Comparison of ENCODE assay signal across 20 cellular contexts in genomic region chr1:228941673-228942072, GRCh38.
"Had no signal": no experiment of that assay in that cellular context is flagged by ENCODE, and none has a peak within 500 bp of the region (broad histone marks: within the 10 kb centered on the region; RNA-seq: fewer than 3 reads in every experiment).

No MANE protein-coding gene starts in this region.

- H3K36me3 ChIP-seq: cardiac muscle cell, esophagus squamous epithelium, neural progenitor cell, stomach had no signal

- H3K9me3 ChIP-seq: esophagus squamous epithelium, psoas muscle, stomach had no signal

- DNase-seq: activated CD4-positive, alpha-beta memory T cell treated with anti-CD3 and anti-CD28 coated beads for 36 hours; activated naive CD4-positive, alpha-beta T cell treated with Interleukin-2 at 50 U/mL for 16 hours; activated naive CD8-positive, alpha-beta T cell treated with anti-CD3 and anti-CD28 coated beads, Interleukin-2, amount 10 ng/mL, durations not matched to agents 7 days and 5 days; activated T-cell treated with anti-CD3 and anti-CD28 coated beads for 4 hours; amygdala; effector memory CD8-positive, alpha-beta T cell; esophagus squamous epithelium; left cardiac atrium; mesenchymal stem cell; naive thymus-derived CD4-positive, alpha-beta T cell; psoas muscle; right cardiac atrium; stimulated activated CD4-positive, alpha-beta T cell treated with anti-CD3 and anti-CD28 coated beads, Interleukin-15, amount 100 ng/mL, for 24 hours; stimulated activated CD4-positive, alpha-beta T cell treated with anti-CD3 and anti-CD28 coated beads, Interleukin-4, amount 100 ng/mL, for 1 hour; stomach; trophoblast cell had no signal

- H3K36me3 Mint-ChIP-seq: activated CD4-positive, alpha-beta memory T cell treated with anti-CD3 and anti-CD28 coated beads for 36 hours; activated naive CD8-positive, alpha-beta T cell treated with anti-CD3 and anti-CD28 coated beads, Interleukin-2, amount 10 ng/mL, durations not matched to agents 7 days and 5 days; naive thymus-derived CD4-positive, alpha-beta T cell; neural progenitor cell had no signal

- H3K9me3 Mint-ChIP-seq: activated CD4-positive, alpha-beta memory T cell treated with anti-CD3 and anti-CD28 coated beads for 36 hours; activated naive CD8-positive, alpha-beta T cell treated with anti-CD3 and anti-CD28 coated beads, Interleukin-2, amount 10 ng/mL, durations not matched to agents 7 days and 5 days; effector memory CD8-positive, alpha-beta T cell; naive thymus-derived CD4-positive, alpha-beta T cell; neural progenitor cell had no signal

- H3K27me3 ChIP-seq: cardiac muscle cell, esophagus squamous epithelium, hepatocyte, neural progenitor cell, stomach had no signal

- ATAC-seq: effector memory CD8-positive, alpha-beta T cell; left cardiac atrium; psoas muscle; right cardiac atrium had no signal

- H3K4me3 Mint-ChIP-seq: activated CD4-positive, alpha-beta memory T cell treated with anti-CD3 and anti-CD28 coated beads for 36 hours; activated naive CD8-positive, alpha-beta T cell treated with anti-CD3 and anti-CD28 coated beads, Interleukin-2, amount 10 ng/mL, durations not matched to agents 7 days and 5 days; effector memory CD8-positive, alpha-beta T cell; naive thymus-derived CD4-positive, alpha-beta T cell; neural progenitor cell had no signal

- H3K27ac Mint-ChIP-seq: activated CD4-positive, alpha-beta memory T cell treated with anti-CD3 and anti-CD28 coated beads for 36 hours; activated naive CD8-positive, alpha-beta T cell treated with anti-CD3 and anti-CD28 coated beads, Interleukin-2, amount 10 ng/mL, durations not matched to agents 7 days and 5 days; effector memory CD8-positive, alpha-beta T cell; neural progenitor cell had no signal

- H3K4me3 ChIP-seq: cardiac muscle cell, esophagus squamous epithelium, hepatocyte, neural progenitor cell, psoas muscle, skin epidermis, stomach had no signal

- H3K27me3 Mint-ChIP-seq: activated CD4-positive, alpha-beta memory T cell treated with anti-CD3 and anti-CD28 coated beads for 36 hours; activated naive CD8-positive, alpha-beta T cell treated with anti-CD3 and anti-CD28 coated beads, Interleukin-2, amount 10 ng/mL, durations not matched to agents 7 days and 5 days; effector memory CD8-positive, alpha-beta T cell; naive thymus-derived CD4-positive, alpha-beta T cell had no signal

- H3K27ac ChIP-seq: cardiac muscle cell, esophagus squamous epithelium, hepatocyte, neural progenitor cell, psoas muscle, skin epidermis had no signal
